24 cellular contexts compared by ENCODE assay signal in the genomic region with DNA sequence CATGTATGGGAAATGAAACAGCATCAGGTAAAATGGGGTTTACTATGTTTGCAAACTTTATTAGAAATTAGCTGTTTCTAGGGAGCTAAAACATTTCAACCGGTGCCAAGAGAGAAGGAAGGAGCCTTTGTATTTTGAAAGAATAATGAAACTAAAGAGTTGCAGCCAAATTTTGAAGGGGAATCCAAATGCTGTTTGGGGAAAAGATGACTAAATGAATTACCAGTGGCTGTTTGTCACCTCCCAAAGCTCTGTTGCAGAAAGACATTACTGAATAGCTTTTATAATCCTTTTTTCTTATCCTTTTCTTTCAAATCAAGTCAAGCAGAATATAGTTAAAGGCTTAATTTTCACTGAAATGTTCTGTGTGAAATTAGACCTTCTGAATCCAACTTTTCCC.
"Had no signal": no experiment of that assay in that cellular context is flagged by ENCODE, and none has a peak within 500 bp of the region (broad histone marks: within the 10 kb centered on the region; RNA-seq: fewer than 3 reads in every experiment).

No MANE protein-coding gene starts in this region.

- H3K27me3 ChIP-seq: adrenal gland, breast epithelium had no signal

- H3K4me3 ChIP-seq: adrenal gland, breast epithelium, K562, SK-N-MC had no signal

- H3K36me3 ChIP-seq: adrenal gland, breast epithelium had no signal

- H3K27ac ChIP-seq: breast epithelium, SK-N-MC, VCaP had no signal

- H3K4me1 ChIP-seq: breast epithelium had no signal

- DNase-seq: activated CD4-positive, alpha-beta memory T cell treated with anti-CD3 and anti-CD28 coated beads, Interleukin-2, amount 10 ng/mL, durations not matched to agents 7 days and 5 days; activated CD4-positive, alpha-beta T cell treated with anti-CD3 and anti-CD28 coated beads, Interleukin-2, amount 50 U/mL, for 1 hour; activated CD4-positive, CD25-positive, alpha-beta regulatory T cell; activated naive CD4-positive, alpha-beta T cell treated with anti-CD3 and anti-CD28 coated beads, Interleukin-2, amount 50 U/mL, for 16 hours; activated naive CD8-positive, alpha-beta T cell treated with anti-CD3 and anti-CD28 coated beads, Interleukin-2, amount 10 ng/mL, durations not matched to agents 7 days and 5 days; activated T-cell treated with anti-CD3 and anti-CD28 coated beads for 4 hours; activated T-cell treated with anti-CD3 and anti-CD28 coated beads, Interleukin-2, amount 50 U/mL, for 48 hours; adrenal gland; anterior cingulate cortex; central memory CD4-positive, alpha-beta T cell; Karpas-422; NCI-H1105; NCI-H1436; NCI-H1694 treated with DMSO at 0.1 percent for 48 hours; NCI-H2081; NCI-H510A treated with DMSO at 0.1 percent for 48 hours; NCI-H69; NK-92 treated with Interleukin-12 subunit alpha and Interleukin-12 subunit beta, amount 100 ng/mL, for 24 hours; SIG-M5; T-helper 1 cell had no signal

- H3K9me3 ChIP-seq: adrenal gland, breast epithelium had no signal
